ENCODE assay signal across 23 cellular contexts in genomic region chr5:158648631-158649030, GRCh38.
"Had no signal": no experiment of that assay in that cellular context is flagged by ENCODE, and none has a peak within 500 bp of the region (broad histone marks: within the 10 kb centered on the region; RNA-seq: fewer than 3 reads in every experiment).

No MANE protein-coding gene starts in this region.

- H3K36me3 ChIP-seq: brain microvascular endothelial cell, ovary, tibial nerve had no signal

- H3K9me3 Mint-ChIP-seq: activated naive CD8-positive, alpha-beta T cell treated with anti-CD3 and anti-CD28 coated beads for 36 hours; stimulated activated naive CD8-positive, alpha-beta T cell treated with anti-CD3 and anti-CD28 coated beads, Interleukin-15, Interleukin-2, amounts not matched to agents 100 ng/mL and 50 ng/mL, for 24 hours had no signal

- H3K4me1 ChIP-seq: psoas muscle, tibial nerve had no signal

- ATAC-seq: mucosa of descending colon; naive thymus-derived CD8-positive, alpha-beta T cell; psoas muscle; right cardiac atrium had no signal

- H3K27me3 ChIP-seq: brain microvascular endothelial cell, hepatocyte, ovary, tibial nerve had no signal

- DNase-seq: activated CD4-positive, alpha-beta T cell treated with anti-CD3 and anti-CD28 coated beads for 1 hour; activated CD4-positive, alpha-beta T cell treated with anti-CD3 and anti-CD28 coated beads, Interleukin-2, amount 50 U/mL, for 48 hours; activated naive CD4-positive, alpha-beta T cell; activated naive CD8-positive, alpha-beta T cell treated with anti-CD3 and anti-CD28 coated beads for 36 hours; activated T-cell treated with anti-CD3 and anti-CD28 coated beads for 4 hours; brain microvascular endothelial cell; central memory CD4-positive, alpha-beta T cell; mesenchymal stem cell; mucosa of descending colon; naive thymus-derived CD8-positive, alpha-beta T cell; ovary; psoas muscle; right cardiac atrium; stimulated activated CD4-positive, alpha-beta T cell treated with anti-CD3 and anti-CD28 coated beads, Interleukin-15, amount 100 ng/mL, for 24 hours; stimulated activated CD4-positive, alpha-beta T cell treated with anti-CD3 and anti-CD28 coated beads, Interleukin-2, amount 100 ng/mL, for 48 hours; T-helper 2 cell had no signal

- H3K4me3 ChIP-seq: hepatocyte, mucosa of descending colon, ovary, psoas muscle, skin epidermis, tibial nerve had no signal

- H3K27ac Mint-ChIP-seq: activated naive CD8-positive, alpha-beta T cell treated with anti-CD3 and anti-CD28 coated beads for 36 hours; stimulated activated naive CD8-positive, alpha-beta T cell treated with anti-CD3 and anti-CD28 coated beads, Interleukin-15, Interleukin-2, amounts not matched to agents 100 ng/mL and 50 ng/mL, for 24 hours had no signal

- H3K27ac ChIP-seq: brain microvascular endothelial cell, hepatocyte, ovary, psoas muscle, skin epidermis, tibial nerve, VCaP had no signal

- H3K36me3 Mint-ChIP-seq: activated naive CD8-positive, alpha-beta T cell treated with anti-CD3 and anti-CD28 coated beads for 36 hours; naive thymus-derived CD8-positive, alpha-beta T cell had no signal

- FAIRE-seq: colon, urothelium cell line had no signal

- H3K9me3 ChIP-seq: mucosa of descending colon, ovary, psoas muscle, tibial nerve had no signal

- H3K4me3 Mint-ChIP-seq: activated naive CD8-positive, alpha-beta T cell treated with anti-CD3 and anti-CD28 coated beads for 36 hours; naive thymus-derived CD8-positive, alpha-beta T cell; stimulated activated naive CD8-positive, alpha-beta T cell treated with anti-CD3 and anti-CD28 coated beads, Interleukin-15, Interleukin-2, amounts not matched to agents 100 ng/mL and 50 ng/mL, for 24 hours had no signal
